Comparison of ENCODE assay signal across 30 cellular contexts in genomic region chr17:29383687-29384086, GRCh38. TPM values are rescaled to one million over a fixed set of nuclear protein-coding genes. Genes with fewer than 3 reads are reported as not detected.
DNase-seq lines count a peak whose midpoint lies in the region; ATAC-seq, FAIRE-seq and TF ChIP-seq lines count a peak whose summit lies in the region.
"Had no signal": no experiment of that assay in that cellular context is flagged by ENCODE, and none has a peak within 500 bp of the region (broad histone marks: within the 10 kb centered on the region; RNA-seq: fewer than 3 reads in every experiment).

No MANE protein-coding gene starts in this region.

- no peak for FAIRE-seq in keratinocyte (lab: Jason Lieb, UNC)
- FAIRE-seq: A549, GM18507, kidney had no signal

- no peaks in the 10 kb centered on the region for H3K9me3 Mint-ChIP-seq in CD4-positive, alpha-beta memory T cell
- H3K9me3 Mint-ChIP-seq in Caco-2 (ENCODE audit: unreplicated experiment) = no peaks in the 10 kb centered on the region
- H3K9me3 Mint-ChIP-seq: neural crest cell; T-helper 1 cell treated with Interleukin-12 subunit alpha and Interleukin-12 subunit beta and Interleukin-4 antibody, amounts not matched to agents 30 μg/mL and 1 μg/mL, for 36 hours; type B pancreatic cell had no signal

- no peak overlapping the region for H2AFZ ChIP-seq in keratinocyte (ENCODE audit: control insufficient read depth, low read length)
- H2AFZ ChIP-seq: parathyroid adenoma had no signal

- no TSS peak for BruUV-seq in Caco-2 (replicated peaks; lab: Mats Ljungman, UMichigan)

- H3K27me3 ChIP-seq in adipocyte (replicated peaks; ENCODE audit: control insufficient read depth, insufficient read depth, low read length) (no peaks in the 10 kb centered on the region), keratinocyte (ENCODE audit: control insufficient read depth, extremely low read depth, insufficient read depth, low read length) (no peaks in the 10 kb centered on the region), Caco-2 (replicated peaks; ENCODE audit: control insufficient read depth, insufficient read depth, low read length) (no peaks in the 10 kb centered on the region)
- H3K27me3 ChIP-seq in CD4-positive, alpha-beta memory T cell (ENCODE audit: insufficient read depth, low read length) = no peaks in the 10 kb centered on the region
- H3K27me3 ChIP-seq: BE2C, right atrium auricular region had no signal

- H3K79me2 ChIP-seq in keratinocyte (ENCODE audit: control insufficient read depth, insufficient read depth, low read length) = no peaks in the 10 kb centered on the region
- H3K79me2 ChIP-seq: parathyroid adenoma had no signal

- DNase-seq in AG20443 (ENCODE audit: low spot score) (peak; percentile 17), HS-5 (ENCODE audit: low read depth) (peak; percentile 60), adipocyte (ENCODE audit: low read depth) (peak; percentile 56), keratinocyte (ENCODE audit: low read depth, low spot score) (no peak), posterior vena cava (ENCODE audit: low spot score) (no peak), Caco-2 (no peak)
- no peak for DNase-seq in CD4-positive, alpha-beta memory T cell
- DNase-seq: activated CD4-positive, alpha-beta T cell treated with anti-CD3 and anti-CD28 coated beads for 36 hours; activated CD8-positive, alpha-beta T cell treated with anti-CD3 and anti-CD28 coated beads, Interleukin-2, amount 10 ng/mL, durations not matched to agents 7 days and 5 days; aorta; BE2C; central memory CD4-positive, alpha-beta T cell; dermis blood vessel endothelial cell; kidney; MM.1S; NCI-H1417; NCI-H2081; NCI-H82; RPMI8226; stimulated activated CD4-positive, alpha-beta T cell treated with anti-CD3 and anti-CD28 coated beads, Interleukin-2, amount 100 ng/mL, for 48 hours had no signal

- POLR2A ChIA-PET in CD4-positive, alpha-beta memory T cell (lab: Charles Lee; ENCODE audit: partially characterized antibody) = interaction anchor here (0.6 kb wide), 2 partner anchors 12 to 39 kb away, joined by 3 to 4 read pairs; no protein-coding TSS in a partner anchor
- POLR2A ChIA-PET in Caco-2 (lab: Charles Lee) = no interaction called here

- no peaks in the 10 kb centered on the region for H3K36me3 Mint-ChIP-seq in CD4-positive, alpha-beta memory T cell
- H3K36me3 Mint-ChIP-seq in Caco-2 (ENCODE audit: insufficient read depth, unreplicated experiment) = no peaks in the 10 kb centered on the region
- H3K36me3 Mint-ChIP-seq: activated naive CD8-positive, alpha-beta T cell; type B pancreatic cell had no signal

- dilution Hi-C loops in keratinocyte (cut with MboI; ENCODE audit: extremely low pct_ligation_motif_present, low sequenced_read_pairs) = no loop called here

- ATAC-seq in GM21367 (IDR thresholded peaks at IDR 0.05; ENCODE audit: unreplicated experiment) = no peak
- ATAC-seq: A549; activated CD4-positive, alpha-beta T cell treated with anti-CD3 and anti-CD28 coated beads for 36 hours; activated CD8-positive, alpha-beta T cell treated with anti-CD3 and anti-CD28 coated beads, Interleukin-2, amount 10 ng/mL, durations not matched to agents 7 days and 5 days had no signal

- no peak overlapping the region for H3K4me3 Mint-ChIP-seq in CD4-positive, alpha-beta memory T cell
- no peak overlapping the region for H3K4me3 Mint-ChIP-seq in Caco-2 (ENCODE audit: unreplicated experiment)
- H3K4me3 Mint-ChIP-seq: activated CD4-positive, alpha-beta T cell treated with anti-CD3 and anti-CD28 coated beads for 36 hours; activated CD8-positive, alpha-beta T cell treated with anti-CD3 and anti-CD28 coated beads, Interleukin-2, amount 10 ng/mL, durations not matched to agents 7 days and 5 days; activated naive CD8-positive, alpha-beta T cell; neural crest cell; T-helper 1 cell treated with Interleukin-12 subunit alpha and Interleukin-12 subunit beta and Interleukin-4 antibody, amounts not matched to agents 30 μg/mL and 1 μg/mL, for 36 hours; type B pancreatic cell had no signal

- H3K9me3 ChIP-seq in adipocyte (ENCODE audit: control insufficient read depth, low read length) (no peaks in the 10 kb centered on the region), keratinocyte (ENCODE audit: control insufficient read depth, low read depth, low read length) (no peaks in the 10 kb centered on the region), Caco-2 (no peaks in the 10 kb centered on the region)
- no peaks in the 10 kb centered on the region for H3K9me3 ChIP-seq in CD4-positive, alpha-beta memory T cell (ENCODE audit: control insufficient read depth in 1 of 2, low read length in 2 of 2)
- H3K9me3 ChIP-seq: A549, BE2C, right atrium auricular region had no signal

- H4K20me1 ChIP-seq in keratinocyte (ENCODE audit: control insufficient read depth, extremely low read depth, insufficient read depth, low read length) = no peaks in the 10 kb centered on the region

- no peaks in the 10 kb centered on the region for H3K9me1 ChIP-seq in keratinocyte (ENCODE audit: control insufficient read depth, extremely low read depth, insufficient read depth, low read length)

- TF ChIP-seq CTCF in keratinocyte (optimal IDR thresholded peaks at IDR 0.05 in 1 of 3, IDR thresholded peaks at IDR 0.05 in 1 of 3, conservative IDR thresholded peaks at IDR 0.05 in 1 of 3; ENCODE audit: extremely low read depth in 1 of 3, insufficient read depth in 2 of 3, low read length in 3 of 3) (no peak), Caco-2 (IDR thresholded peaks at IDR 0.05; ENCODE audit: insufficient read depth in 1 of 2, low read depth in 1 of 2, low read length in 1 of 2, severe bottlenecking in 1 of 2, unreplicated experiment in 1 of 2) (no peak)

- intact Hi-C loops in posterior vena cava (cut with DNase I) = no loop called here
- intact Hi-C loops in CD4-positive, alpha-beta memory T cell (cut with micrococcal nuclease) = no loop called here
- intact Hi-C loops in Caco-2 (cut with micrococcal nuclease; ENCODE audit: unreplicated experiment) = no loop called here

- no peaks in the 10 kb centered on the region for H3K27me3 Mint-ChIP-seq in CD4-positive, alpha-beta memory T cell
- H3K27me3 Mint-ChIP-seq in Caco-2 (ENCODE audit: insufficient read depth, unreplicated experiment) = no peaks in the 10 kb centered on the region
- H3K27me3 Mint-ChIP-seq: activated CD4-positive, alpha-beta T cell treated with anti-CD3 and anti-CD28 coated beads for 36 hours; activated naive CD8-positive, alpha-beta T cell had no signal

- H3K9ac ChIP-seq in adipocyte (ENCODE audit: low read length) = no peak overlapping the region
- H3K9ac ChIP-seq in keratinocyte (ENCODE audit: control insufficient read depth, extremely low read depth, insufficient read depth, low read length) = peak overlapping the region; percentile 34
- H3K9ac ChIP-seq: parathyroid adenoma had no signal

- no peak overlapping the region for H3K4me3 ChIP-seq in adipocyte (ENCODE audit: low read length)
- no peak overlapping the region for H3K4me3 ChIP-seq in keratinocyte (ENCODE audit: control insufficient read depth in 2 of 3, extremely low read depth in 1 of 3, insufficient read depth in 2 of 3, low read depth in 1 of 3, low read length in 3 of 3)
- no peak overlapping the region for H3K4me3 ChIP-seq in CD4-positive, alpha-beta memory T cell (ENCODE audit: low read length in 2 of 2)
- H3K4me3 ChIP-seq in Caco-2 (ENCODE audit: low read depth, low read length) = no peak overlapping the region
- H3K4me3 ChIP-seq: A549, lung, right atrium auricular region had no signal

- peaks cover 0 to 2% (median 0%) of the 10 kb centered on the region in 4 donors for H3K4me1 Mint-ChIP-seq in CD4-positive, alpha-beta memory T cell
- peaks cover 7% of the 10 kb centered on the region for H3K4me1 Mint-ChIP-seq in Caco-2 (ENCODE audit: low read depth, unreplicated experiment)
- H3K4me1 Mint-ChIP-seq: activated CD4-positive, alpha-beta T cell treated with anti-CD3 and anti-CD28 coated beads for 36 hours had no signal

- peak overlapping the region; percentile 64 for H3K27ac ChIP-seq in keratinocyte (ENCODE audit: control insufficient read depth, insufficient read depth, low read length)
- H3K27ac ChIP-seq in CD4-positive, alpha-beta memory T cell (ENCODE audit: low read depth, low read length) = no peak overlapping the region
- H3K27ac ChIP-seq: A549, parathyroid adenoma, right atrium auricular region had no signal

- H3K4me2 ChIP-seq in keratinocyte (ENCODE audit: control insufficient read depth, extremely low read depth, insufficient read depth, low read depth, low read length) = peak overlapping the region; percentile 8
- H3K4me2 ChIP-seq: A549 had no signal

- CTCF ChIA-PET in CD4-positive, alpha-beta memory T cell (lab: Charles Lee; ENCODE audit: partially characterized antibody) = interaction anchor here (7.3 kb wide), 1 partner anchor 14 kb away, joined by 55 read pairs; no protein-coding TSS in a partner anchor
- CTCF ChIA-PET in Caco-2 (lab: Charles Lee) = interaction anchor here (3.1 kb wide), 1 partner anchor 14 kb away, joined by 13 read pairs; no protein-coding TSS in a partner anchor

- no peaks in the 10 kb centered on the region for H3K36me3 ChIP-seq in adipocyte (ENCODE audit: control insufficient read depth, insufficient read depth, low read length, severe bottlenecking)
- no peaks in the 10 kb centered on the region for H3K36me3 ChIP-seq in keratinocyte (ENCODE audit: control insufficient read depth in 2 of 2, extremely low read depth in 1 of 2, insufficient read depth in 2 of 2, low read length in 2 of 2)
- H3K36me3 ChIP-seq in CD4-positive, alpha-beta memory T cell (ENCODE audit: insufficient read depth, low read length) = no peaks in the 10 kb centered on the region
- H3K36me3 ChIP-seq in Caco-2 (ENCODE audit: control insufficient read depth, insufficient read depth, low read length) = no peaks in the 10 kb centered on the region
- H3K36me3 ChIP-seq: BE2C, right atrium auricular region had no signal

- H3K27ac Mint-ChIP-seq in CD4-positive, alpha-beta memory T cell = peak overlapping the region in 1 of 7 donors; percentile 75
- H3K27ac Mint-ChIP-seq in Caco-2 (ENCODE audit: unreplicated experiment) = no peak overlapping the region
- H3K27ac Mint-ChIP-seq: activated CD4-positive, alpha-beta T cell treated with anti-CD3 and anti-CD28 coated beads for 36 hours; activated CD8-positive, alpha-beta T cell treated with anti-CD3 and anti-CD28 coated beads, Interleukin-2, amount 10 ng/mL, durations not matched to agents 7 days and 5 days; activated naive CD8-positive, alpha-beta T cell; T-helper 1 cell treated with Interleukin-12 subunit alpha and Interleukin-12 subunit beta and Interleukin-4 antibody, amounts not matched to agents 30 μg/mL and 1 μg/mL, for 36 hours; type B pancreatic cell had no signal

- H3K4me1 ChIP-seq in adipocyte (ENCODE audit: control insufficient read depth, insufficient read depth, low read length) = peaks cover 9% of the 10 kb centered on the region
- H3K4me1 ChIP-seq in keratinocyte (ENCODE audit: control insufficient read depth, extremely low read depth, insufficient read depth, low read length) = peaks cover 19% of the 10 kb centered on the region
- no peaks in the 10 kb centered on the region for H3K4me1 ChIP-seq in CD4-positive, alpha-beta memory T cell (ENCODE audit: insufficient read depth, low read length)
- no peaks in the 10 kb centered on the region for H3K4me1 ChIP-seq in Caco-2
- H3K4me1 ChIP-seq: BE2C, right atrium auricular region had no signal

RNA-seq across cellular contexts. Expression of gene TAOK1, which starts 6.5 kb away (rescaled TPM):
- 17.8 to 26.7 TPM (median 19.4 TPM) in 3 replicates for polyA plus RNA-seq in keratinocyte
- polyA plus RNA-seq in keratinocyte (2011; ENCODE audit: low read depth) = 55.6 TPM
- 12.0 and 21.3 TPM in 2 replicates for polyA plus RNA-seq in keratinocyte (2011; cell fraction: cytosol; rRNA removed)
- polyA plus RNA-seq in keratinocyte (2011; cell fraction: nucleus; rRNA removed) = 26.7 and 33.4 TPM in 2 replicates
- 15.1 and 20.0 TPM in 2 replicates for polyA plus RNA-seq in keratinocyte (2012; ENCODE audit: low replicate concordance)
- polyA minus RNA-seq in keratinocyte = 25.2 to 92.6 TPM (median 47.6 TPM) in 3 replicates
- polyA minus RNA-seq in keratinocyte (2011; cell fraction: cytosol; rRNA and poly(A)+ RNA removed) = 36.8 TPM
- 44.7 and 107 TPM in 2 replicates for polyA minus RNA-seq in keratinocyte (2011; cell fraction: nucleus; rRNA and poly(A)+ RNA removed)
- total RNA-seq in posterior vena cava = 10 to 100 TPM; 70.8 to 78.1 TPM
- 10 to 100 TPM; 71.2 to 72.0 TPM for total RNA-seq in CD4-positive, alpha-beta memory T cell
- polyA plus RNA-seq in CD4-positive, alpha-beta memory T cell = 1 to 10 TPM; 3.9 to 4.1 TPM
- 87.7 and 93.1 TPM in 2 replicates for total RNA-seq in Caco-2 (2022)

Comparison
In these comparisons a context has a peak if more than half of its experiments do, and no peak if none do; other contexts are left out.
1. DNase-seq: peak in AG20443 (single experiment), HS-5 (single experiment) and adipocyte (single experiment); none in keratinocyte (single experiment), posterior vena cava (single experiment), CD4-positive, alpha-beta memory T cell (0 of 5) and Caco-2 (0 of 2).